ENCODE assay signal across 8 cellular contexts in the genomic region with DNA sequence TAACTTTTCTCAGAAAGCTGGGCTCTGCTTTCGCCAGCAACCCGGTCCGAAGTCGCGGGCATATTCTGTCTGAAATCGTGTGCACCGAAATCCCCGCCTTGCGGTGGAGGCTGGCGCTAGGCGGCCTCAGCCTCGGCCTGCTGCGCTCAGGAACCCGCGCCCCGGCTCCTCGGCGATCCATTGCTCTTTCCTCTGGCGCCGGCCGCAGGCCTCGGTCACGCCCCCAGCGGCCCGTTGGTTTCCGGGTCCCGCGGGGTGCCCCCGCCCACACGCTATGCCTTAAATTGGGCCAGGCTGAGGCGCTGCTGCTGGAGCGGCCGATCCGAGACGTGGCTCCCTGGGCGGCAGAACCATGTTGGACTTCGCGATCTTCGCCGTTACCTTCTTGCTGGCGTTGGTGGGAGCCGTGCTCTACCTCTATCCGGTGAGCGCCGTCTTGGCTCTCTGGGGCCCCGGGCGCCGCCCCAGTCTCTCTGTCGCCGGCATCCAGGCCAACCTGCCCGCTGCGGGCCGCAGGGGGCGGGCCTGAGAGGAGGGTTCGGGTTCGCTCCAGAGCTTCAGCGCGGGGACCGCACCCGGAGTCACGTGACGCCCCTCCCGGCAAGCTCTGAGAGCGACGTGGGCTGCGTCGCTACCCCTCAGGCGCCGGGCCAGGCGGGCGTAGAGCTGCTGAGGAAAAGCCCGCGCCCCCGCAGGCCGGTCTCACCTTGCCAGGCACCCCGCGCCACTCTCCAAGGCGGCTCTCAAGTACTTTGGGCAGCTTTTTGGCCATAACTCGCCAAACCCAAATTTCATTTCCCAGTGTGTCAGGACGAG. TPM values are rescaled to one million over a fixed set of nuclear protein-coding genes. Genes with fewer than 3 reads are reported as not detected.
DNase-seq lines count a peak whose midpoint lies in the region; ATAC-seq and TF ChIP-seq lines count a peak whose summit lies in the region.

CYP20A1 (plus strand) TSS at position 308 of the 816 bp plus-strand sequence; CDS start at position 353, 45 bp downstream.

- H3K9ac ChIP-seq in SK-N-MC (ENCODE audit: insufficient read length), result peak within 1 kb of the TSS; percentile 89

- peak; percentile 87 for ATAC-seq in HG02571 (IDR thresholded peaks at IDR 0.05; ENCODE audit: unreplicated experiment)
- peak; percentile 98 for ATAC-seq in omental fat pad (ENCODE audit: low FRiP score)

- H3K27me3 ChIP-seq in testis, result no peaks in the 10 kb centered on the region

- H3K27ac ChIP-seq in SK-N-MC (peak within 1 kb of the TSS; percentile 100), testis (peak within 1 kb of the TSS; percentile 98)

- H3K9me3 ChIP-seq in SK-N-MC (ENCODE audit: low read depth, low read length) (no peaks in the 10 kb centered on the region), testis (no peaks in the 10 kb centered on the region)

- no peaks in the 10 kb centered on the region for H3K36me3 ChIP-seq in SK-N-MC (ENCODE audit: insufficient read depth, low read length)
- H3K36me3 ChIP-seq in testis (ENCODE audit: low read depth, missing control alignments), result no peaks in the 10 kb centered on the region

- 0% methylated on average over 5 to 66 of the region's 80 CpGs for WGBS in testis, 2 donors

- peak within 1 kb of the TSS; percentile 92 for H3K4me3 ChIP-seq in GM08714 (ENCODE audit: low read length)
- H3K4me3 ChIP-seq in NB4 (ENCODE audit: low read depth, low read length), result peak within 1 kb of the TSS; percentile 99
- peak within 1 kb of the TSS; percentile 83 for H3K4me3 ChIP-seq in SK-N-MC
- H3K4me3 ChIP-seq in testis, result peak within 1 kb of the TSS; percentile 91 to 97

- DNase-seq in NB4 (ENCODE audit: low read depth) (peak; percentile 98), SK-N-MC (ENCODE audit: low read depth, low spot score) (no peak), glomerular endothelial cell (ENCODE audit: extremely low read depth, low read depth, low spot score) (peak; percentile 50), omental fat pad (ENCODE audit: low spot score) (peak; percentile 79), testis (peak; percentile 97)
- peak; percentile 98 for DNase-seq in activated naive CD4-positive, alpha-beta T cell treated with anti-CD3 and anti-CD28 coated beads, Interleukin-2, amount 50 U/mL, for 16 hours

- H3K4me1 ChIP-seq in testis, result peaks cover 9% of the 10 kb centered on the region

- intact Hi-C loops in testis (cut with DNase I; ENCODE audit: low total_unique reads), result no loop called here

- TF ChIP-seq CTCF in NB4 (IDR thresholded peaks at IDR 0.05; ENCODE audit: low read depth, low read length), result no peak
- no peak for TF ChIP-seq CTCF in omental fat pad (IDR thresholded peaks at IDR 0.05)
- TF ChIP-seq CTCF in testis (IDR thresholded peaks at IDR 0.05), result peak; percentile 24 to 53 (median 52)

- TF ChIP-seq POLR2A in NB4 (IDR thresholded peaks at IDR 0.05; ENCODE audit: extremely low read depth, insufficient read length), result peak; percentile 80
- no peak for TF ChIP-seq POLR2A in testis (IDR thresholded peaks at IDR 0.05)

RNA-seq across cellular contexts. Expression of gene CYP20A1, which starts in this region (rescaled TPM):
- 21.5 and 29.6 TPM in 2 replicates for total RNA-seq in glomerular endothelial cell
- 10 to 100 TPM; 27.5 to 36.5 (median 31.9) TPM for total RNA-seq in omental fat pad
- total RNA-seq in testis, result 10 to 100 TPM; 38.7 to 40.8 TPM
- 16.9 TPM for polyA plus RNA-seq in testis (ENCODE audit: insufficient read depth, low read depth, low replicate concordance)

Comparison
In these comparisons a context has a peak if more than half of its experiments do, and no peak if none do; other contexts are left out.
1. CTCF ChIP-seq: peak in testis (3 of 3); none in NB4 (single experiment) and omental fat pad (0 of 3).
2. Peak in every context shown above with its lines, with median percentiles within 50 percentile points of each other: H3K4me3 ChIP-seq.